11 cellular contexts compared by ENCODE assay signal in the genomic region with DNA sequence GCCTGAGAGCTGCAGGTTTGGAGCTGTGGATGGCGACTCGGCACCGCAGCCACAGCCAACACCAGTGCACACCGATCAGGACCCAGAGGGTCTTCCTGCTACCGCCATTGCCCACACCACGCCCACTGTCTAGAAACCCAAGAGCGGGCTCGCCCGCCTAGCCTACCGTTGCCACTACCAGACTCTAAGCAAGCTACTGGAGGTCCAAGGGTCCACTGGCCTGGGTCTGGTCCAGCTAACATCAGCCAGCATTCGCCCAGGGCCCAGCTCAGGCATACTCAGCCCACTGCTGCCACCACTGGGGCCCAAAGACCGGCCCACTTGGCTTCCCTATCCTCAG. TPM values are rescaled to one million over a fixed set of nuclear protein-coding genes. Genes with fewer than 3 reads are reported as not detected.
DNase-seq lines count a peak whose midpoint lies in the region; ATAC-seq and TF ChIP-seq lines count a peak whose summit lies in the region.
"Had no signal": no experiment of that assay in that cellular context is flagged by ENCODE, and none has a peak within 500 bp of the region (broad histone marks: within the 10 kb centered on the region; RNA-seq: fewer than 3 reads in every experiment).

No MANE protein-coding gene starts in this region.

- WGBS in smooth muscle cell (ENCODE audit: low lambda C conversion rate) = 77% methylated on average over 10 of the region's 12 CpGs

- peak overlapping the region in 3 of 4 donors; percentile 24 to 87 (median 87) for H3K4me3 Mint-ChIP-seq in CD4-positive, CD25-positive, alpha-beta regulatory T cell
- H3K4me3 Mint-ChIP-seq in activated naive CD8-positive, alpha-beta T cell treated with anti-CD3 and anti-CD28 coated beads for 36 hours = peak overlapping the region; percentile 75

- H3K27ac ChIP-seq in CD4-positive, CD25-positive, alpha-beta regulatory T cell (ENCODE audit: insufficient read depth, low read length, poor library complexity, severe bottlenecking) = no peak overlapping the region
- H3K27ac ChIP-seq in uterus = no peak overlapping the region
- no peak overlapping the region for H3K27ac ChIP-seq in smooth muscle cell (ENCODE audit: low read depth)
- H3K27ac ChIP-seq: SJCRH30, upper lobe of left lung had no signal

- no peaks in the 10 kb centered on the region for H3F3A ChIP-seq in smooth muscle cell (ENCODE audit: low read depth)

- no peaks in the 10 kb centered on the region for H4K20me1 ChIP-seq in smooth muscle cell (ENCODE audit: low read depth)

- TF ChIP-seq CTCF in uterus (IDR thresholded peaks at IDR 0.05) = no peak
- no peak for TF ChIP-seq CTCF in smooth muscle cell (IDR thresholded peaks at IDR 0.05; ENCODE audit: borderline replicate concordance, insufficient read depth, poor library complexity, severe bottlenecking)

- H3K27me3 ChIP-seq in CD4-positive, CD25-positive, alpha-beta regulatory T cell (ENCODE audit: control insufficient read depth, insufficient read depth, low read length) = peaks cover 8% of the 10 kb centered on the region
- H3K27me3 ChIP-seq in mucosa of stomach (ENCODE audit: control insufficient read depth, insufficient read depth, low read length) (peaks cover 30% of the 10 kb centered on the region), uterus (peaks cover 0 to 4% of the 10 kb centered on the region in 2 donors), smooth muscle cell (ENCODE audit: low read depth) (peaks cover 54% of the 10 kb centered on the region)
- H3K27me3 ChIP-seq: upper lobe of left lung had no signal

- no peak overlapping the region for H2AFZ ChIP-seq in smooth muscle cell (ENCODE audit: low read depth)

- peaks cover 6 to 22% (median 8%) of the 10 kb centered on the region in 4 donors for H3K4me1 Mint-ChIP-seq in CD4-positive, CD25-positive, alpha-beta regulatory T cell
- H3K4me1 Mint-ChIP-seq in activated naive CD8-positive, alpha-beta T cell treated with anti-CD3 and anti-CD28 coated beads for 36 hours = peaks cover 9% of the 10 kb centered on the region

- H3K9me3 Mint-ChIP-seq in CD4-positive, CD25-positive, alpha-beta regulatory T cell = peaks cover 0 to 4% (median 0%) of the 10 kb centered on the region in 7 donors
- peaks cover 5% of the 10 kb centered on the region for H3K9me3 Mint-ChIP-seq in activated naive CD8-positive, alpha-beta T cell treated with anti-CD3 and anti-CD28 coated beads for 36 hours

- no peak for TF ChIP-seq POLR2A in uterus (IDR thresholded peaks at IDR 0.05)

- H3K4me1 ChIP-seq in CD4-positive, CD25-positive, alpha-beta regulatory T cell (ENCODE audit: control insufficient read depth, insufficient read depth, low read length, poor library complexity, severe bottlenecking) = peaks cover 20% of the 10 kb centered on the region
- H3K4me1 ChIP-seq in mucosa of stomach (ENCODE audit: control insufficient read depth, insufficient read depth, low read length) (peaks cover 14% of the 10 kb centered on the region), uterus (no peaks in the 10 kb centered on the region), smooth muscle cell (ENCODE audit: low read depth) (peaks cover 7% of the 10 kb centered on the region)
- H3K4me1 ChIP-seq: SJCRH30 had no signal

- H3K4me2 ChIP-seq in smooth muscle cell = no peak overlapping the region

- H3K9me3 ChIP-seq in CD4-positive, CD25-positive, alpha-beta regulatory T cell (ENCODE audit: control insufficient read depth in 2 of 2, low read length in 2 of 2) = no peaks in the 10 kb centered on the region
- H3K9me3 ChIP-seq in mucosa of stomach (ENCODE audit: control insufficient read depth, low read length) (no peaks in the 10 kb centered on the region), uterus (no peaks in the 10 kb centered on the region), smooth muscle cell (replicated peaks; ENCODE audit: low read depth) (no peaks in the 10 kb centered on the region)
- H3K9me3 ChIP-seq: SJCRH30, upper lobe of left lung had no signal

- H3K36me3 ChIP-seq in CD4-positive, CD25-positive, alpha-beta regulatory T cell (ENCODE audit: control insufficient read depth, insufficient read depth, low read length) = no peaks in the 10 kb centered on the region
- no peaks in the 10 kb centered on the region for H3K36me3 ChIP-seq in mucosa of stomach (ENCODE audit: control insufficient read depth, insufficient read depth, low read length)
- no peaks in the 10 kb centered on the region for H3K36me3 ChIP-seq in uterus
- no peaks in the 10 kb centered on the region for H3K36me3 ChIP-seq in smooth muscle cell (ENCODE audit: low read depth)
- H3K36me3 ChIP-seq: SJCRH30, upper lobe of left lung had no signal

- H3K4me3 ChIP-seq in CD4-positive, CD25-positive, alpha-beta regulatory T cell (ENCODE audit: low read depth, low read length) = no peak overlapping the region
- peak overlapping the region; percentile 42 for H3K4me3 ChIP-seq in mucosa of stomach (ENCODE audit: low read length)
- H3K4me3 ChIP-seq in uterus = no peak overlapping the region
- no peak overlapping the region for H3K4me3 ChIP-seq in smooth muscle cell

- peak overlapping the region in 1 of 3 donors; percentile 47 for H3K27ac Mint-ChIP-seq in CD4-positive, CD25-positive, alpha-beta regulatory T cell
- no peak overlapping the region for H3K27ac Mint-ChIP-seq in activated naive CD8-positive, alpha-beta T cell treated with anti-CD3 and anti-CD28 coated beads for 36 hours

- H3K9ac ChIP-seq in mucosa of stomach (ENCODE audit: low read length) = no peak overlapping the region
- H3K9ac ChIP-seq in smooth muscle cell (ENCODE audit: low read depth) = no peak overlapping the region

- H3K36me3 Mint-ChIP-seq in CD4-positive, CD25-positive, alpha-beta regulatory T cell = no peaks in the 10 kb centered on the region
- no peaks in the 10 kb centered on the region for H3K36me3 Mint-ChIP-seq in activated naive CD8-positive, alpha-beta T cell treated with anti-CD3 and anti-CD28 coated beads for 36 hours

- no peaks in the 10 kb centered on the region for H3K79me2 ChIP-seq in smooth muscle cell (ENCODE audit: low read depth)

- intact Hi-C loops in uterus (cut with DNase I; ENCODE audit: low total_unique reads) = loop anchor here (5.0 kb wide), 1 partner anchor 361 kb away; no protein-coding TSS in a partner anchor

- no peak for DNase-seq in CD4-positive, CD25-positive, alpha-beta regulatory T cell
- no peak for DNase-seq in activated naive CD8-positive, alpha-beta T cell treated with anti-CD3 and anti-CD28 coated beads for 36 hours
- DNase-seq in iPS-NIHi11 (ENCODE audit: low spot score) (no peak), uterus (no peak), smooth muscle cell (lab: John Stamatoyannopoulos, UW; ENCODE audit: unreplicated experiment) (no peak), NCI-H1694 treated with DMSO at 0.1 percent for 48 hours (lab: John Stamatoyannopoulos, UW) (no peak)
- DNase-seq: NCI-H2081 had no signal

- no peak for ATAC-seq in CD4-positive, CD25-positive, alpha-beta regulatory T cell (ENCODE audit: low read depth in 2 of 2)
- peak; percentile 1 for ATAC-seq in GM19395 (IDR thresholded peaks at IDR 0.05; ENCODE audit: unreplicated experiment)

- H3K27me3 Mint-ChIP-seq in CD4-positive, CD25-positive, alpha-beta regulatory T cell = peaks cover 51% of the 10 kb centered on the region
- peaks cover 45% of the 10 kb centered on the region for H3K27me3 Mint-ChIP-seq in activated naive CD8-positive, alpha-beta T cell treated with anti-CD3 and anti-CD28 coated beads for 36 hours

RNA-seq across cellular contexts. Expression of gene MON2, which starts 30.5 kb away (rescaled TPM):
- 70.1 TPM for total RNA-seq in CD4-positive, CD25-positive, alpha-beta regulatory T cell
- polyA plus RNA-seq in CD4-positive, CD25-positive, alpha-beta regulatory T cell = 10 to 100 TPM; 14.4 to 17.4 (median 15.6) TPM
- 10 to 100 TPM; 19.1 to 19.8 TPM for total RNA-seq in activated naive CD8-positive, alpha-beta T cell treated with anti-CD3 and anti-CD28 coated beads for 36 hours
- total RNA-seq in uterus (100 to 1,000 TPM in 1 of 4 donors, 10 to 100 TPM in 3; 41.2 to 222 (median 70.0) TPM), smooth muscle cell (72.5 and 73.5 TPM in 2 replicates)
- polyA plus RNA-seq in smooth muscle cell = 18.1 and 20.9 TPM in 2 replicates
